ENCODE assay signal across 24 cellular contexts in the genomic region with DNA sequence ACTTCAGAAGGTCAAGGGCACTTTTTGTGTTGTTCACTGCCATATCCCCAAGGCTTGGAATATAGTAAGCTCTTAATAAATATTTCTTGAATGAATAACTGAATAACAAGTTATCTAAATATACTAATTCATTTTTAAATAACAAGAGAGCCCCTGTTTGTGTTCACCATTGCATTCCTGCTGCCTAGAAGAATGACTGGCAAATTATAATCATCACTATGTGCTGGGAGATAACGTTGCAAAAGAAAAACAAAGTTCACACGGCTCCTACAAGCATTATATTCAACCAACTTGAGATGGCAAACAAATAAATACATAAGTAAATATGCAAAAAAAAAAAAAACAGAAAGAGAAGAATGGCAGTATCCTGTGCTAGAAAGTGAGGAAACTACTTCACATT. TPM values are rescaled to one million over a fixed set of nuclear protein-coding genes. Genes with fewer than 3 reads are reported as not detected.
DNase-seq lines count a peak whose midpoint lies in the region; ATAC-seq, FAIRE-seq and TF ChIP-seq lines count a peak whose summit lies in the region.
"Had no signal": no experiment of that assay in that cellular context is flagged by ENCODE, and none has a peak within 500 bp of the region (broad histone marks: within the 10 kb centered on the region; RNA-seq: fewer than 3 reads in every experiment).

No MANE protein-coding gene starts in this region.

- H3K27ac ChIP-seq in A549 (no peak overlapping the region), K562 (ENCODE audit: extremely low read depth, low read depth, low read length) (no peak overlapping the region), right atrium auricular region (no peak overlapping the region), WERI-Rb-1 (no peak overlapping the region)
- H3K27ac ChIP-seq: BLaER1, HL-60 had no signal

- TF ChIP-seq RAD21 in A549 (conservative IDR thresholded peaks at IDR 0.05 in 1 of 2, IDR thresholded peaks at IDR 0.05 in 1 of 2) (no peak), K562 (CRISPR knock-in tag; conservative IDR thresholded peaks at IDR 0.05 in 1 of 2, IDR thresholded peaks at IDR 0.05 in 1 of 2) (no peak)

- no peak overlapping the region for H3K4me3 ChIP-seq in A549
- no peak overlapping the region for H3K4me3 ChIP-seq in K562
- no peak overlapping the region for H3K4me3 ChIP-seq in right atrium auricular region
- no peak overlapping the region for H3K4me3 ChIP-seq in WERI-Rb-1 (ENCODE audit: low read depth, low read length)
- H3K4me3 ChIP-seq: BLaER1, GM12878 had no signal

- BruUV-seq in Calu3 (replicated peaks; lab: Mats Ljungman, UMichigan) = no TSS peak
- no TSS peak for BruUV-seq in K562 (replicated peaks; lab: Mats Ljungman, UMichigan)

- no peak for TF ChIP-seq EP300 in A549 (IDR thresholded peaks at IDR 0.05)
- TF ChIP-seq EP300 in K562 (IDR thresholded peaks at IDR 0.05; ENCODE audit: low read length) = no peak

- WGBS in A549 (ENCODE audit: missing lambda C conversion rate) = 2% methylated on average over 2 of the region's 2 CpGs
- 3% methylated on average over 2 of the region's 2 CpGs for WGBS in K562 (ENCODE audit: insufficient coverage, low coverage, missing lambda C conversion rate)

- H2AFZ ChIP-seq in K562 (ENCODE audit: low read depth, low read length) = no peak overlapping the region

- H3K4me3 Mint-ChIP-seq in Calu3 (ENCODE audit: low read depth, unreplicated experiment) = no peak overlapping the region
- no peak overlapping the region for H3K4me3 Mint-ChIP-seq in progenitor cell of endocrine pancreas (ENCODE audit: low read depth)
- no peak overlapping the region for H3K4me3 Mint-ChIP-seq in stimulated activated naive CD8-positive, alpha-beta T cell treated with anti-CD3 and anti-CD28 coated beads, Interleukin-15, amount 100 ng/mL, for 72 hours
- H3K4me3 Mint-ChIP-seq: CD14-positive monocyte; CD4-positive, alpha-beta memory T cell; HFFc6 had no signal

- H3K27ac Mint-ChIP-seq in Calu3 (ENCODE audit: unreplicated experiment) (peak overlapping the region; percentile 45), progenitor cell of endocrine pancreas (peak overlapping the region; percentile 72)
- H3K27ac Mint-ChIP-seq in stimulated activated naive CD8-positive, alpha-beta T cell treated with anti-CD3 and anti-CD28 coated beads, Interleukin-15, amount 100 ng/mL, for 72 hours = no peak overlapping the region
- H3K27ac Mint-ChIP-seq: CD14-positive monocyte; CD4-positive, alpha-beta memory T cell; HFFc6 had no signal

- POLR2A ChIA-PET in A549 (lab: Yijun Ruan, JAX) (no interaction called here), K562 (lab: Yijun Ruan, JAX) (interaction anchor here (0.9 kb wide), 1 partner anchor 56 kb away, joined by 3 read pairs; no protein-coding TSS in a partner anchor)

- DNase-seq in A549 (ENCODE audit: low read depth in 1 of 2, low spot score in 1 of 2) (no peak), Calu3 (no peak), K562 (ENCODE audit: extremely low read depth in 1 of 4, low spot score in 3 of 4) (no peak), progenitor cell of endocrine pancreas (ENCODE audit: low spot score, unreplicated experiment) (no peak), right atrium auricular region (ENCODE audit: low spot score) (no peak), WERI-Rb-1 (no peak)
- no peak for DNase-seq in stimulated activated naive CD8-positive, alpha-beta T cell treated with anti-CD3 and anti-CD28 coated beads, Interleukin-15, amount 100 ng/mL, for 72 hours
- DNase-seq: CD4-positive, alpha-beta memory T cell; DMS 273 treated with DMSO at 0.1 percent for 48 hours; DMS53; DND-41; EL; GOT3; H7; HFFc6; IMR-90 had no signal

- peaks cover 26% of the 10 kb centered on the region for H3K36me3 Mint-ChIP-seq in Calu3 (ENCODE audit: insufficient read depth, unreplicated experiment)
- H3K36me3 Mint-ChIP-seq in progenitor cell of endocrine pancreas (ENCODE audit: insufficient read depth) = peaks cover 3% of the 10 kb centered on the region
- H3K36me3 Mint-ChIP-seq: CD14-positive monocyte; CD4-positive, alpha-beta memory T cell had no signal

- peaks cover 59% of the 10 kb centered on the region for H3K4me1 Mint-ChIP-seq in Calu3 (ENCODE audit: low read depth, unreplicated experiment)
- H3K4me1 Mint-ChIP-seq in progenitor cell of endocrine pancreas (ENCODE audit: low read depth) = peaks cover 43% of the 10 kb centered on the region
- no peaks in the 10 kb centered on the region for H3K4me1 Mint-ChIP-seq in stimulated activated naive CD8-positive, alpha-beta T cell treated with anti-CD3 and anti-CD28 coated beads, Interleukin-15, amount 100 ng/mL, for 72 hours
- H3K4me1 Mint-ChIP-seq: CD14-positive monocyte; CD4-positive, alpha-beta memory T cell had no signal

- peaks cover 6% of the 10 kb centered on the region for H3K9me3 Mint-ChIP-seq in Calu3 (ENCODE audit: low read depth, unreplicated experiment)
- peaks cover 14% of the 10 kb centered on the region for H3K9me3 Mint-ChIP-seq in progenitor cell of endocrine pancreas (ENCODE audit: low read depth)
- peaks cover 4 to 22% of the 10 kb centered on the region in 2 donors for H3K9me3 Mint-ChIP-seq in stimulated activated naive CD8-positive, alpha-beta T cell treated with anti-CD3 and anti-CD28 coated beads, Interleukin-15, amount 100 ng/mL, for 72 hours

- H3K36me3 ChIP-seq in K562 (ENCODE audit: control insufficient read depth, insufficient read depth, low read length) (no peaks in the 10 kb centered on the region), right atrium auricular region (no peaks in the 10 kb centered on the region), WERI-Rb-1 (no peaks in the 10 kb centered on the region)
- H3K36me3 ChIP-seq: BLaER1 had no signal

- no peaks in the 10 kb centered on the region for H4K20me1 ChIP-seq in K562 (replicated peaks; ENCODE audit: control insufficient read depth, insufficient read depth, low read length)
- H4K20me1 ChIP-seq: BLaER1 had no signal

- in situ Hi-C loops in K562 (cut with MboI) = no loop called here

- FAIRE-seq in A549 (lab: Jason Lieb, UNC) (no peak), K562 (lab: Jason Lieb, UNC) (no peak)
- FAIRE-seq: GM12878 had no signal

- no peaks in the 10 kb centered on the region for H3K79me2 ChIP-seq in K562 (ENCODE audit: control insufficient read depth, insufficient read depth, low read length)

- ATAC-seq in A549 (no peak), K562 (no peak)
- no peak for ATAC-seq in stimulated activated naive CD8-positive, alpha-beta T cell treated with anti-CD3 and anti-CD28 coated beads, Interleukin-15, amount 100 ng/mL, for 72 hours
- ATAC-seq: GM12878, HCT116 had no signal

- H3K9me3 ChIP-seq in A549 (0 out of 3 replicates have a peak, but pooled peaks cover 4% of the 10 kb centered on the region), K562 (replicated peaks; ENCODE audit: control insufficient read depth, insufficient read depth, low read depth, low read length) (no peaks in the 10 kb centered on the region; the same call in 1 of the 2 replicates), right atrium auricular region (peaks cover 0 to 10% of the 10 kb centered on the region in 2 donors), WERI-Rb-1 (ENCODE audit: severe bottlenecking) (no peaks in the 10 kb centered on the region)

- no peak overlapping the region for H3K4me2 ChIP-seq in A549
- peak overlapping the region; percentile 31; the same call in 1 of the 2 replicates for H3K4me2 ChIP-seq in K562 (ENCODE audit: insufficient read depth, low read length)
- H3K4me2 ChIP-seq: BLaER1 had no signal

- H3K9me1 ChIP-seq in K562 (ENCODE audit: control insufficient read depth, insufficient read depth, low read length) = no peaks in the 10 kb centered on the region

- CTCF ChIA-PET in A549 (lab: Yijun Ruan, JAX) (no interaction called here), Calu3 (lab: Charles Lee) (interaction anchor here (0.6 to 1.1 kb wide), 3 partner anchors 14 to 899 kb away, joined by 3 to 10 read pairs (median 6); no protein-coding TSS in a partner anchor), K562 (lab: Yijun Ruan, JAX; ENCODE audit: low intra/inter-chr PET ratio) (no interaction called here)

- no peak for TF ChIP-seq CTCF in A549 (IDR thresholded peaks at IDR 0.05)
- TF ChIP-seq CTCF in Calu3 (IDR thresholded peaks at IDR 0.05; ENCODE audit: unreplicated experiment) = no peak
- no peak for TF ChIP-seq CTCF in K562 (IDR thresholded peaks at IDR 0.05 in 2 of 3, conservative IDR thresholded peaks at IDR 0.05 in 1 of 3; ENCODE audit: insufficient read depth in 2 of 3, low read depth in 1 of 3, low read length in 3 of 3)
- TF ChIP-seq CTCF in progenitor cell of endocrine pancreas (IDR thresholded peaks at IDR 0.05; ENCODE audit: unreplicated experiment) = no peak
- no peak for TF ChIP-seq CTCF in right atrium auricular region (IDR thresholded peaks at IDR 0.05)
- TF ChIP-seq CTCF in WERI-Rb-1 (IDR thresholded peaks at IDR 0.05; ENCODE audit: low read depth, low read length) = no peak

- no peaks in the 10 kb centered on the region for H3K4me1 ChIP-seq in A549
- peaks cover 2 to 12% of the 10 kb centered on the region in 2 experiments; a peak in 2 of 5 replicates for H3K4me1 ChIP-seq in K562 (replicated peaks in 1 of 2; ENCODE audit: control insufficient read depth in 2 of 2, insufficient read depth in 2 of 2, low read length in 2 of 2)
- H3K4me1 ChIP-seq in right atrium auricular region = no peaks in the 10 kb centered on the region
- H3K4me1 ChIP-seq: BLaER1 had no signal

- H3K27me3 Mint-ChIP-seq in Calu3 (ENCODE audit: unreplicated experiment) (no peaks in the 10 kb centered on the region), progenitor cell of endocrine pancreas (no peaks in the 10 kb centered on the region)
- H3K27me3 Mint-ChIP-seq in stimulated activated naive CD8-positive, alpha-beta T cell treated with anti-CD3 and anti-CD28 coated beads, Interleukin-15, amount 100 ng/mL, for 72 hours = no peaks in the 10 kb centered on the region
- H3K27me3 Mint-ChIP-seq: CD4-positive, alpha-beta memory T cell had no signal

- H3K9ac ChIP-seq in K562 (ENCODE audit: insufficient read depth in 1 of 2, low read depth in 2 of 2, low read length in 2 of 2) = no peak overlapping the region
- H3K9ac ChIP-seq: BLaER1 had no signal

- H3K27me3 ChIP-seq in K562 (ENCODE audit: control insufficient read depth in 2 of 2, insufficient read depth in 2 of 2, low read length in 2 of 2) (no peaks in the 10 kb centered on the region; a peak in 1 of 5 replicates), right atrium auricular region (no peaks in the 10 kb centered on the region), WERI-Rb-1 (ENCODE audit: insufficient read depth, low read depth, severe bottlenecking) (no peaks in the 10 kb centered on the region)
- H3K27me3 ChIP-seq: BLaER1 had no signal

- TF ChIP-seq POLR2A in A549 (IDR thresholded peaks at IDR 0.05; ENCODE audit: low read length) (no peak), K562 (conservative IDR thresholded peaks at IDR 0.05) (no peak)

- intact Hi-C loops in Calu3 (cut with micrococcal nuclease; ENCODE audit: unreplicated experiment) = no loop called here
- intact Hi-C loops in K562 (cut with micrococcal nuclease) = no loop called here

RNA-seq across cellular contexts. Expression of gene TSPAN8, which starts 9.1 kb away (rescaled TPM):
- polyA plus RNA-seq in A549 (2011; rRNA removed) (0.16 and 0.22 TPM in 2 replicates), A549 (2017; fragmentation: RNase III; extraction: RNeasy Plus Mini Kit Qiagen cat#74134 plus additional on column Dnase treatment) (not detected in 3 replicates), K562 (2011; rRNA removed) (0.11 TPM in 1 of 2 replicates, not detected in the other), K562 (2014; fragmentation: Illumina TruSeq; extraction: Trizol) (0.21 TPM in 1 of 2 replicates, not detected in the other), K562 (2014; fragmentation: Nextera tagmentation; extraction: Ambion mirVana) (under 1 TPM; 0.55 TPM), K562 (2014; rRNA removed) (not detected in 2 replicates)
- not detected in 2 replicates for polyA plus RNA-seq in A549 (2012; cell fraction: cytosol; rRNA removed)
- polyA plus RNA-seq in A549 (2012; cell fraction: nucleus; rRNA removed) = not detected in 2 replicates
- not detected in 2 replicates for polyA minus RNA-seq in A549 (2011; rRNA and poly(A)+ RNA removed)
- total RNA-seq in Calu3 (2022) (289 and 384 TPM in 2 replicates), K562 (2014; rRNA removed) (not detected in 2 replicates), K562 (2014; rRNA removed; fragmentation: Illumina TruSeq; extraction: Trizol) (0.16 and 0.22 TPM in 2 replicates), K562 (2015; rRNA removed; fragmentation: Illumina TruSeq; extraction: Trizol) (0.25 and 0.41 TPM in 2 replicates), K562 (2021) (0.31 and 0.67 TPM in 2 replicates), progenitor cell of endocrine pancreas (0.33 and 1.0 TPM in 2 replicates), right atrium auricular region (1 to 10 TPM; 2.2 to 2.8 TPM)
- total RNA-seq in K562 (2011; cell fraction: chromatin; rRNA removed; ENCODE audit: low replicate concordance) = not detected in 2 replicates
- total RNA-seq in K562 (2011; cell fraction: nucleolus; rRNA removed) = not detected in 2 replicates
- not detected in 2 replicates for total RNA-seq in K562 (2011; cell fraction: nucleoplasm; rRNA removed)
- polyA plus RNA-seq in K562 (2011; cell fraction: cytosol; rRNA removed) = 0.06 TPM in 1 of 2 replicates, not detected in the other
- not detected in 2 replicates for polyA plus RNA-seq in K562 (2011; cell fraction: nucleus; rRNA removed)
- 0.14 and 0.25 TPM in 2 replicates for polyA plus RNA-seq in K562 (2012)
- polyA minus RNA-seq in K562 (2011; rRNA and poly(A)+ RNA removed) = not detected in 2 replicates
- polyA minus RNA-seq in K562 (2011; cell fraction: cytosol; rRNA and poly(A)+ RNA removed) = 1.4 TPM in 1 of 2 replicates, not detected in the other
- 0.67 TPM in 1 of 2 replicates, not detected in the other for polyA minus RNA-seq in K562 (2011; cell fraction: nucleus; rRNA and poly(A)+ RNA removed)
- total RNA-seq: CD4-positive, alpha-beta memory T cell; G401; H7; HFFc6; HT1080; IMR-90 had no signal
- polyA plus RNA-seq: AG04450; CD14-positive monocyte; CD4-positive, alpha-beta memory T cell; IMR-90 had no signal

Comparison
In these comparisons a context has a peak if more than half of its experiments do, and no peak if none do; other contexts are left out.
1. H3K27ac Mint-ChIP-seq: peak in Calu3 (single experiment) and progenitor cell of endocrine pancreas (single experiment); none in stimulated activated naive CD8-positive, alpha-beta T cell treated with anti-CD3 and anti-CD28 coated beads, Interleukin-15, amount 100 ng/mL, for 72 hours (0 of 2).
2. RNA of gene TSPAN8, which starts 9.1 kb away (total RNA-seq): 289 to 384 TPM in Calu3; 2.2 to 2.8 TPM in right atrium auricular region, 0.33 to 1.0 TPM in progenitor cell of endocrine pancreas and 0.16 to 0.67 TPM in K562; every median in the first group is over 10 times any median in the second.